ENCODE assay signal across 7 cellular contexts in the genomic region with DNA sequence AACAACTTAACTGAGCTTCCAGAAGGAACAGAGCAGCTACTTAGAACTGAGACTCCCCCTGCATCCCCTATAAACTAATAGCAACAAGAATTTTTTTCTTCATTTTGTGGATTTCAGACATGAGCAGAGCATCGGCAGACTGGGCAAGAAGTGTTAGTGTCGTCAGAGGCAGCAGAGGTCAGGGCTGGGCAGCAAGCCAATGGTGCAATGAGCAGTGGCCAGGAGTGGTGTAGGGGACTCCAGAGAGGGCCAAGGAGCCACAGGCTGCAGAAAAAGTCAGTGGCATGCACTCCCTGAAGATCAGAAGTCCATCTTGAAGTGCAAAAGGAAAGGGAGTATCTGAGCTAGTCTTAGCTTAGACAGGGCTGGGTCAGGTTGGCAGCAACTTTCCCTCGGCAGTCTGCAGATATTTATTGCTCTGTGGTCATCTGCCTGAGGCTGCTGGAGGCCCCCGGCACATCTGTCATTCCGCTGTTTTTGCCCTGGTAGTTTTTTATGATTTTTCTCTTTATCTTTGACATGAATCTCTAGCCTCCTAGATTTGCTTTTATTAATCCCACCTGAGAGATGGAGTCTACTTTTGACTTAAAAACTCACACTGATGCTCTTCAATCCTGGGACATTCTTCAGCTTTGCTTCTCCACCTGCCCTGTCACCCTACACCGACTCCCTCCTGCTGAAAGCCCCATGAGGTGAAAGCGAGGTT.
DNase-seq lines count a peak whose midpoint lies in the region; ATAC-seq, FAIRE-seq and TF ChIP-seq lines count a peak whose summit lies in the region.
"Not testable (repeated sequence)": the region's sequence is repeated elsewhere in the genome, so short reads cannot be mapped to it uniquely, and the experiment has no call there.

No MANE protein-coding gene starts in this region.

- H3K9me3 ChIP-seq in endodermal cell (ENCODE audit: control insufficient read depth, low read length) (peaks cover 28% of the 10 kb centered on the region), kidney (ENCODE audit: control insufficient read depth in 1 of 2, low read length in 2 of 2) (peaks cover 0 to 13% of the 10 kb centered on the region in 2 donors), osteoblast (ENCODE audit: low read depth, low read length) (peaks cover 13% of the 10 kb centered on the region)

- H3K27ac Mint-ChIP-seq in brain, result peak overlapping the region in 3 of 5 experiments; percentile 12 to 29 (median 28)
- H3K27ac Mint-ChIP-seq in endodermal cell, result not testable (repeated sequence)

- not testable (repeated sequence) for TF ChIP-seq CTCF in brain (conservative IDR thresholded peaks at IDR 0.05); endodermal cell (conservative IDR thresholded peaks at IDR 0.05); kidney (IDR thresholded peaks at IDR 0.05; ENCODE audit: borderline replicate concordance, extremely low read depth, insufficient read depth); osteoblast (IDR thresholded peaks at IDR 0.05; ENCODE audit: extremely low read depth, low read depth, low read length)

- not testable (repeated sequence) for H3K4me3 ChIP-seq in endodermal cell (ENCODE audit: low read length); kidney (ENCODE audit: low read length in 2 of 2); osteoblast (ENCODE audit: insufficient read depth, low read length)

- H3K27me3 ChIP-seq in endodermal cell (ENCODE audit: control insufficient read depth, insufficient read depth, low read length, poor library complexity, severe bottlenecking); osteoblast (ENCODE audit: insufficient read depth, low read length): not testable (repeated sequence)

- H3K4me2 ChIP-seq in osteoblast (ENCODE audit: insufficient read depth, low read length), result not testable (repeated sequence)

- WGBS in endodermal cell (ENCODE audit: insufficient coverage in 1 of 2, insufficient read length in 1 of 2), 2 experiments, result 97% methylated on average over 5 of the region's 7 CpGs

- not testable (repeated sequence) for H3K4me3 Mint-ChIP-seq in brain, endodermal cell

- not testable (repeated sequence) for H2AFZ ChIP-seq in osteoblast (ENCODE audit: low read length)

- H4K20me1 ChIP-seq in osteoblast (ENCODE audit: insufficient read depth, low read length), result not testable (repeated sequence)

- not testable (repeated sequence) for H3K4me1 Mint-ChIP-seq in brain, endodermal cell

- ATAC-seq in Right ventricle myocardium superior (ENCODE audit: poor library complexity) (peak; percentile 70), left cardiac atrium (peak; percentile 60 to 81)

- peaks cover 54% of the 10 kb centered on the region for H3K36me3 ChIP-seq in endodermal cell (ENCODE audit: control insufficient read depth, insufficient read depth, low read length)
- not testable (repeated sequence) for H3K36me3 ChIP-seq in kidney (ENCODE audit: control insufficient read depth in 1 of 2, insufficient read depth in 2 of 2, low read length in 2 of 2); osteoblast (ENCODE audit: insufficient read depth, low read length)

- DNase-seq in HTR-8/SVneo (ENCODE audit: insufficient read length, low spot score); Right ventricle myocardium superior; left cardiac atrium: not testable (repeated sequence)
- DNase-seq in endodermal cell, result peak; percentile 7
- DNase-seq in kidney, result peak; percentile 4
- DNase-seq in osteoblast (ENCODE audit: insufficient read length, low spot score, missing footprints), result peak; percentile 72

- not testable (repeated sequence) for H3K27ac ChIP-seq in endodermal cell (ENCODE audit: low read depth, low read length); kidney (ENCODE audit: low read depth in 2 of 2, low read length in 2 of 2); osteoblast (ENCODE audit: low read depth, low read length)

- FAIRE-seq in HTR-8/SVneo (lab: Jason Lieb, UNC), result peak; percentile 71
- FAIRE-seq in kidney (lab: Jason Lieb, UNC), result not testable (repeated sequence)

- H3K36me3 Mint-ChIP-seq in brain (peaks cover 95% of the 10 kb centered on the region), endodermal cell (ENCODE audit: low read depth) (peaks cover 80% of the 10 kb centered on the region)

- H3K9me3 Mint-ChIP-seq in brain (peaks cover 26 to 48% (median 30%) of the 10 kb centered on the region in 5 experiments), endodermal cell (peaks cover 31% of the 10 kb centered on the region)

- intact Hi-C loops in Right ventricle myocardium superior (cut with DNase I); left cardiac atrium (cut with DNase I); kidney (cut with DNase I): not testable (repeated sequence)

- not testable (repeated sequence) for H3K4me1 ChIP-seq in endodermal cell (ENCODE audit: control insufficient read depth, insufficient read depth, low read length); kidney (ENCODE audit: control insufficient read depth in 1 of 2, insufficient read depth in 1 of 2, low read depth in 1 of 2, low read length in 2 of 2); osteoblast (ENCODE audit: insufficient read depth, low read length)

- not testable (repeated sequence) for H3K79me2 ChIP-seq in osteoblast (ENCODE audit: insufficient read depth, low read length)

- H3K9ac ChIP-seq in endodermal cell (ENCODE audit: extremely low read depth, low read length, poor library complexity, severe bottlenecking); kidney (ENCODE audit: low read length in 2 of 2): not testable (repeated sequence)

- not testable (repeated sequence) for H3K27me3 Mint-ChIP-seq in brain; endodermal cell (ENCODE audit: insufficient read depth)
